35 cellular contexts compared by ENCODE assay signal in the genomic region with DNA sequence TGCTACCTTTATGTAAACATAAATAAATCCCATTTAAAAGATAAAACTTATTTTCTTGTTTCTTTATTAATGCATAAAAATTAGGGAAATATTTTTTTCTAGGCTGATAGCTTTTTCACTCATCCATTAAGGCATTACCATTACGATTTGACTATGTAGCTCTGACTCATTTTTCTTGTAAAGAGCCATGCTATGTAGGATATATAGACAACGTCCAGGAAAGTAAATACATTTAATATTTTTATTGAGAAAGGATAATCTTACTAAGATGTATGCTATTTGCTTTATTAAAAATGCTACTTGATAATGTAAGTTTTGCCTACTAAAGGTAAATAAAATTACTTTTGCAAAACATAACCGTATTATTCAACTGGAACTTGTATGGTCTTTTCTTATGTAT.
"Had no signal": no experiment of that assay in that cellular context is flagged by ENCODE, and none has a peak within 500 bp of the region (broad histone marks: within the 10 kb centered on the region; RNA-seq: fewer than 3 reads in every experiment).

No MANE protein-coding gene starts in this region.

- DNase-seq: Karpas-422, Kasumi-1, KG1, MG63, MM.1S, MV-4-11, NCI-H1048, NCI-H1092, NCI-H1092 treated with DMSO at 0.1 percent for 48 hours, NCI-H1105, NCI-H1105 treated with DMSO at 0.1 percent for 48 hours, NCI-H1417, NCI-H1417 treated with DMSO at 0.1 percent for 48 hours, NCI-H1436, NCI-H1436 treated with DMSO at 0.1 percent for 48 hours, NCI-H146, NCI-H1694, NCI-H1694 treated with DMSO at 0.1 percent for 48 hours, NCI-H187, NCI-H187 treated with DMSO at 0.1 percent for 48 hours, NCI-H1930, NCI-H2029, NCI-H2029 treated with DMSO at 0.1 percent for 48 hours, NCI-H2081 treated with DMSO at 0.1 percent for 48 hours, NCI-H2107, NCI-H2171, NCI-H2171 treated with DMSO at 0.1 percent for 48 hours, NCI-H2227 treated with DMSO at 0.1 percent for 48 hours, NCI-H226, NCI-H345, NCI-H446, NCI-H446 treated with DMSO at 0.1 percent for 48 hours, NCI-H510A, NCI-H510A treated with DMSO at 0.1 percent for 48 hours had no signal

- H3K27ac ChIP-seq: KMS-11 had no signal

- H3K27me3 ChIP-seq: MG63 had no signal

- H3K4me3 ChIP-seq: MG63 had no signal

- H3K4me2 ChIP-seq: KMS-11 had no signal

- H3K36me3 ChIP-seq: MG63 had no signal

- H3K9ac ChIP-seq: KMS-11 had no signal
